Comparison of ENCODE assay signal across 25 cellular contexts in the genomic region with DNA sequence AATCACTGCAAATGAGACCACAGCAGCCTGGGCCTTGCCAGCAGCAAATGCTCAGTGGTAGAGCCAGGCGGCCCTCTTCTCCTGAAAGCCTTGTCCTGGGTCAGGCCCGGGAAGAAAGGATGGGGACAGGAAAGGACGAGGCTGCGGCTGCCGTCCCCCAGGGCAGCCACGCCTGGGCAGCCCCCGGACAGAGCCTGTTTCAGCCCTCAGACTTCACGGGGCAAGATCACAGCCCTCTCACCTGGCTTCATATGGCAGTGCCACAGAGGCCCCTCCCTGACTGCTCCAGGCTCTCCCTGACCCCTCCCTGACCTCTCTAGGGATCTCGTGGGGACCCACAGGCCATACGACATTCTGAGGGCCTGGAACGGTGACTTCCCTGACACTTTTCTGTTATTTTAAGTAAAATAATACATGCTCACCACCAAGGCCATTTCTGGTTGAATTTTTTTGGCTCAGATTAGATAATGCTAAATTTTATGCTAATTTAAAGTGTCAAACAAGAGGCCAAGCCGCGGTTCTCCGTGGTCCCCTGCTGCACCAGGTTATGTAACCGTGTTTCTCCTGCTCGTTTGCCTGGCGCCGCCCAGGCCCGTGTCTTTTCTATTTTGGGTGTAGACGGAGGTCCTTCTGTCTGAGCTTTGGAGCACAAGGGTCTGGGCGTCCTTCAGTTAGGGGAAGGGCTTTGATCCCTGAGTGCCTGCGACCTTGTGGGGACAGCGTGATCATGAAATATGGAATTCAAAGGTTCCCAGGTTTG. TPM values are rescaled to one million over a fixed set of nuclear protein-coding genes. Genes with fewer than 3 reads are reported as not detected.
"Had no signal": no experiment of that assay in that cellular context is flagged by ENCODE, and none has a peak within 500 bp of the region (broad histone marks: within the 10 kb centered on the region; RNA-seq: fewer than 3 reads in every experiment).

No MANE protein-coding gene starts in this region.

- H3K4me3 ChIP-seq: gastroesophageal sphincter, heart right ventricle, tibial nerve, uterus had no signal

- DNase-seq: activated B cell treated with CpG ODN at 0.5 μM for 24 hours; activated CD4-positive, alpha-beta memory T cell treated with anti-CD3 and anti-CD28 coated beads for 36 hours; activated CD4-positive, alpha-beta T cell treated with anti-CD3 and anti-CD28 coated beads for 4 hours; activated naive CD4-positive, alpha-beta T cell; activated naive CD8-positive, alpha-beta T cell treated with anti-CD3 and anti-CD28 coated beads for 36 hours; activated T-cell treated with anti-CD3 and anti-CD28 coated beads for 4 hours; amniotic stem cell; central memory CD4-positive, alpha-beta T cell; cortex of kidney; kidney glomerular epithelial cell; stimulated activated naive CD8-positive, alpha-beta T cell treated with anti-CD3 and anti-CD28 coated beads, Interleukin-15, Interleukin-2, amounts not matched to agents 100 U/mL and 50 U/mL, for 24 hours; substantia nigra; SW 1271; uterus had no signal

- H3K36me3 Mint-ChIP-seq: activated CD4-positive, alpha-beta memory T cell treated with anti-CD3 and anti-CD28 coated beads for 36 hours; activated naive CD8-positive, alpha-beta T cell treated with anti-CD3 and anti-CD28 coated beads for 36 hours; brain; naive thymus-derived CD8-positive, alpha-beta T cell had no signal

- H3K9me3 Mint-ChIP-seq: activated B cell treated with CpG ODN at 0.5 μM for 24 hours; activated CD4-positive, alpha-beta memory T cell treated with anti-CD3 and anti-CD28 coated beads for 36 hours; activated naive CD8-positive, alpha-beta T cell treated with anti-CD3 and anti-CD28 coated beads for 36 hours; activated T-helper 17 cell treated with anti-CD3 and anti-CD28 coated beads, Interleukin-2, amount 50 U/mL, for 72 hours; brain had no signal

- H3K36me3 ChIP-seq: gastroesophageal sphincter, heart right ventricle, tibial nerve, uterus had no signal

- H3K27ac ChIP-seq: gastroesophageal sphincter, heart right ventricle, tibial nerve, uterus had no signal

- H3K4me3 Mint-ChIP-seq: activated B cell treated with CpG ODN at 0.5 μM for 24 hours; activated CD4-positive, alpha-beta memory T cell treated with anti-CD3 and anti-CD28 coated beads for 36 hours; activated naive CD8-positive, alpha-beta T cell treated with anti-CD3 and anti-CD28 coated beads for 36 hours; activated T-helper 17 cell treated with anti-CD3 and anti-CD28 coated beads, Interleukin-2, amount 50 U/mL, for 72 hours; brain; naive thymus-derived CD8-positive, alpha-beta T cell had no signal

- ATAC-seq: activated T-helper 17 cell treated with anti-CD3 and anti-CD28 coated beads, Interleukin-2, amount 50 U/mL, for 72 hours; esophagus mucosa; gastroesophageal sphincter; heart right ventricle; naive thymus-derived CD8-positive, alpha-beta T cell; stimulated activated naive CD8-positive, alpha-beta T cell treated with anti-CD3 and anti-CD28 coated beads, Interleukin-15, Interleukin-2, amounts not matched to agents 100 U/mL and 50 U/mL, for 24 hours had no signal

- H3K9me3 ChIP-seq: gastroesophageal sphincter, heart right ventricle, tibial nerve, uterus had no signal

- H3K27ac Mint-ChIP-seq: activated B cell treated with CpG ODN at 0.5 μM for 24 hours; activated CD4-positive, alpha-beta memory T cell treated with anti-CD3 and anti-CD28 coated beads for 36 hours; activated naive CD8-positive, alpha-beta T cell treated with anti-CD3 and anti-CD28 coated beads for 36 hours; activated T-helper 17 cell treated with anti-CD3 and anti-CD28 coated beads, Interleukin-2, amount 50 U/mL, for 72 hours; naive thymus-derived CD8-positive, alpha-beta T cell had no signal

- H3K4me1 Mint-ChIP-seq: activated T-helper 17 cell treated with anti-CD3 and anti-CD28 coated beads, Interleukin-2, amount 50 U/mL, for 72 hours had no signal

- H3K4me1 ChIP-seq: uterus had no signal

RNA-seq across cellular contexts. Expression of gene BHLHE23, which starts 59.9 kb away (rescaled TPM):
- total RNA-seq: activated B cell treated with CpG ODN at 0.5 μM for 24 hours; activated CD4-positive, alpha-beta memory T cell treated with anti-CD3 and anti-CD28 coated beads for 36 hours; activated naive CD8-positive, alpha-beta T cell treated with anti-CD3 and anti-CD28 coated beads for 36 hours; activated T-helper 17 cell treated with anti-CD3 and anti-CD28 coated beads, Interleukin-2, amount 50 U/mL, for 72 hours; esophagus mucosa; gastroesophageal sphincter; heart right ventricle; mesenteric fat pad; naive thymus-derived CD8-positive, alpha-beta T cell; renal cortical epithelial cell; skeletal muscle tissue; T-helper 2 cell treated with Interferon-gamma antibody and Interleukin-4, amounts not matched to agents 100 ng/mL and 5 ng/mL, for 36 hours; tibial nerve; uterus had no signal
- polyA plus RNA-seq: naive thymus-derived CD8-positive, alpha-beta T cell had no signal
